14 cellular contexts compared by ENCODE assay signal in the genomic region with DNA sequence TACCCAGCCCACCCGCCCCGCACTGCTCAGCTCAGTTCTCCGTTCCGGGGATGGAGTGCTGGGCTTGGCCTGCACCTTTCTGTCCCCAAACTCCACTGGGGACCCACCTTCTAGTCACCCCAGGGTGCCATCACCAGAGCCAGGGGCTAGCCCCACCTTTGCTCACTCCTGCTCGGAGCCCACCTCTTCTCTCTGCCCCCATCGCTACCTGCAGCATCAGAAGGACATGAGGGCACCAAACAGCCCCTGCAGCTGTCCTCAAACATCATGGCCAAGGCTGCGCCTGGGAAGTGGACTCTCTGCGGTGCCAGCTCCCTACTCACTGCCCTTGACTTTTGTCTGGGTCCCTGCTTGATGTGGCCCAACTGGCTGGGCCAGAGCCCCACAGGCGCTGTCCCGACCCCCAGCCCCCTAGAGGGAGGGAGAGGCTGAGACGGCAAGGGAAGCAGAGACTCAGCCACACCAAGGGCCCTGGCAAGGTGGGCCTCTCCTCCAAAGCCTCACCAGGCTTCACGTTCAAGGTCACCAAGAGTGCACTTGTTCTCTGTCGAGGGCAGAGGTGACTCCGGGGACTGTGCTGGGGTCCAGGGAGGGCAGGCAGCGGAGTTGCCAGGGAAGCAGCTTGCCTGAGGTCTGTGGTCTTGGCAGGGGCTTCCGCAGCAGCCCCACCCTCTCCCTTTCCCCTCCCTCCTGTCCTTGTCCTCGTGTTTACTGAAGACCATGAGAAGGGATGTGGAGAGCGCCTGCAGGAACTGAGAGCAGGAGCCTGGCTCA. TPM values are rescaled to one million over a fixed set of nuclear protein-coding genes. Genes with fewer than 3 reads are reported as not detected.
"Had no signal": no experiment of that assay in that cellular context is flagged by ENCODE, and none has a peak within 500 bp of the region (broad histone marks: within the 10 kb centered on the region; RNA-seq: fewer than 3 reads in every experiment).

No MANE protein-coding gene starts in this region.

RNA-seq across cellular contexts. Expression of gene ALPP, which starts 13.6 kb away (rescaled TPM):
- total RNA-seq: cardiac muscle cell; dermis microvascular lymphatic vessel endothelial cell; fibroblast of lung; foreskin keratinocyte; left cardiac atrium; mesothelial cell of epicardium; osteocyte; right atrium auricular region; T-helper 2 cell treated with Interferon-gamma antibody and Interleukin-4, amounts not matched to agents 100 ng/mL and 5 ng/mL, for 36 hours; thoracic aorta; ureter had no signal
- polyA plus RNA-seq: cardiac muscle cell, fibroblast of lung, foreskin keratinocyte, small intestine had no signal

RNA-seq across cellular contexts. Expression of gene ALPG, which starts 41.7 kb away (rescaled TPM):
- total RNA-seq: activated B cell treated with CpG ODN at 0.5 μM for 24 hours; activated naive CD4-positive, alpha-beta T cell treated with anti-CD3 and anti-CD28 coated beads, Interleukin-2, amount 50 U/mL, for 72 hours; cardiac muscle cell; dermis microvascular lymphatic vessel endothelial cell; fibroblast of lung; foreskin keratinocyte; left cardiac atrium; mesothelial cell of epicardium; osteocyte; right atrium auricular region; T-helper 2 cell treated with Interferon-gamma antibody and Interleukin-4, amounts not matched to agents 100 ng/mL and 5 ng/mL, for 36 hours; thoracic aorta; ureter had no signal
- polyA plus RNA-seq: cardiac muscle cell, fibroblast of lung, foreskin keratinocyte had no signal
